Comparison of ENCODE assay signal across 8 cellular contexts in genomic region chr6:150417899-150418824, GRCh38. TPM values are rescaled to one million over a fixed set of nuclear protein-coding genes. Genes with fewer than 3 reads are reported as not detected.
DNase-seq lines count a peak whose midpoint lies in the region; ATAC-seq and TF ChIP-seq lines count a peak whose summit lies in the region.

No MANE protein-coding gene starts in this region.

- peak; percentile 62 to 71 for ATAC-seq in activated CD4-positive, CD25-positive, alpha-beta regulatory T cell treated with anti-CD3 and anti-CD28 coated beads, Interleukin-2, amount 50 U/mL, for 24 hours
- peak; percentile 82 for ATAC-seq in GM21786 (IDR thresholded peaks at IDR 0.05; ENCODE audit: unreplicated experiment)
- peak; percentile 85 to 92 (median 90) for ATAC-seq in right lobe of liver

- H3K4me1 ChIP-seq in right lobe of liver: peaks cover 0 to 5% (median 0%) of the 10 kb centered on the region in 4 donors

- peak overlapping the region; percentile 66 for H3K4me3 ChIP-seq in coronary artery
- H3K4me3 ChIP-seq in right lobe of liver: peak overlapping the region; percentile 16 to 46 (median 39)

- peak; percentile 62 for TF ChIP-seq CTCF in coronary artery (IDR thresholded peaks at IDR 0.05)
- TF ChIP-seq CTCF in right lobe of liver (IDR thresholded peaks at IDR 0.05): peak; percentile 80 to 89 (median 84)

- H3K27me3 ChIP-seq in right lobe of liver: no peaks in the 10 kb centered on the region

- WGBS in right lobe of liver (ENCODE audit: insufficient coverage, low coverage, low lambda C conversion rate, missing lambda C conversion rate): 3% methylated on average over 12 of the region's 12 CpGs

- DNase-seq in activated CD4-positive, CD25-positive, alpha-beta regulatory T cell treated with anti-CD3 and anti-CD28 coated beads, Interleukin-2, amount 50 U/mL, for 72 hours: no peak
- DNase-seq in LoVo (ENCODE audit: low spot score) (peak; percentile 90), SK-N-DZ (ENCODE audit: low spot score) (peak; percentile 17), coronary artery (ENCODE audit: low spot score) (no peak), right lobe of liver (no peak), superior temporal gyrus (ENCODE audit: extremely low spot score) (peak; percentile 92)

- H3K27ac ChIP-seq in coronary artery (peak overlapping the region in 1 of 2 donors; percentile 68), right lobe of liver (peak overlapping the region; percentile 26 to 60 (median 41))

- TF ChIP-seq POLR2A in right lobe of liver (IDR thresholded peaks at IDR 0.05): no peak

- intact Hi-C loops in right lobe of liver (cut with DNase I): loop anchor here in 1 of 2 donors (5.0 kb wide), 1 partner anchor 394 kb away; no protein-coding TSS in a partner anchor

- H3K9me3 ChIP-seq in right lobe of liver: no peaks in the 10 kb centered on the region

- no peaks in the 10 kb centered on the region for H3K36me3 ChIP-seq in right lobe of liver

RNA-seq across cellular contexts. Expression of gene IYD, which starts 49.4 kb away (rescaled TPM):
- not detected in 2 replicates for polyA plus RNA-seq in SK-N-DZ (2014; cell fraction: cytosol; rRNA removed)
- not detected in 2 replicates for polyA plus RNA-seq in SK-N-DZ (2014; cell fraction: nucleus; rRNA removed)
- total RNA-seq in right lobe of liver: 10 to 100 TPM in 5 of 6 experiments, 1 to 10 TPM in 1; 5.8 to 21.6 (median 16.1) TPM

Comparison
In these comparisons a context has a peak if more than half of its experiments do, and no peak if none do; other contexts are left out.
1. DNase-seq: peak in LoVo (single experiment), SK-N-DZ (single experiment) and superior temporal gyrus (single experiment); none in activated CD4-positive, CD25-positive, alpha-beta regulatory T cell treated with anti-CD3 and anti-CD28 coated beads, Interleukin-2, amount 50 U/mL, for 72 hours (single experiment), coronary artery (single experiment) and right lobe of liver (0 of 3).
2. Peak in every context shown above with its lines, with median percentiles within 50 percentile points of each other: ATAC-seq.